In genomic region chr5:157189223-157189622, GRCh38 we compare ENCODE assay signal across 12 cellular contexts. TPM values are rescaled to one million over a fixed set of nuclear protein-coding genes. Genes with fewer than 3 reads are reported as not detected.
DNase-seq lines count a peak whose midpoint lies in the region; ATAC-seq and TF ChIP-seq lines count a peak whose summit lies in the region.
"Had no signal": no experiment of that assay in that cellular context is flagged by ENCODE, and none has a peak within 500 bp of the region (broad histone marks: within the 10 kb centered on the region; RNA-seq: fewer than 3 reads in every experiment).

No MANE protein-coding gene starts in this region.

- DNase-seq in esophagus muscularis mucosa (ENCODE audit: extremely low spot score) (peak; percentile 74), NCI-H187 treated with DMSO at 0.1 percent for 48 hours (lab: John Stamatoyannopoulos, UW) (no peak), left cardiac atrium (no peak), mesenchymal stem cell (no peak)
- DNase-seq in effector CD4-positive, alpha-beta T cell, result no peak
- DNase-seq: dorsolateral prefrontal cortex, heart left ventricle had no signal

- no peak overlapping the region for H3K9ac ChIP-seq in mesenchymal stem cell (ENCODE audit: low read length)

- no peak overlapping the region for H2BK15ac ChIP-seq in mesenchymal stem cell (ENCODE audit: low read depth, poor library complexity, severe bottlenecking)

- H3K36me3 ChIP-seq in esophagus muscularis mucosa (no peaks in the 10 kb centered on the region), mesenchymal stem cell (ENCODE audit: control insufficient read depth in 1 of 2, insufficient read depth in 2 of 2, low read depth in 1 of 2, low read length in 2 of 2) (no peaks in the 10 kb centered on the region)
- H3K36me3 ChIP-seq: heart left ventricle had no signal

- no peak for TF ChIP-seq CTCF in esophagus muscularis mucosa (IDR thresholded peaks at IDR 0.05)

- TF ChIP-seq POLR2A in esophagus muscularis mucosa (IDR thresholded peaks at IDR 0.05; ENCODE audit: low read depth), result no peak

- H3K4ac ChIP-seq in mesenchymal stem cell (ENCODE audit: low read depth in 1 of 2, low read length in 2 of 2), result no peak overlapping the region

- H3K4me2 ChIP-seq in mesenchymal stem cell (ENCODE audit: low read length, poor library complexity, severe bottlenecking), result no peak overlapping the region

- H3K27me3 ChIP-seq in esophagus muscularis mucosa (peaks cover 0 to 17% (median 0%) of the 10 kb centered on the region in 4 donors), mesenchymal stem cell (ENCODE audit: control insufficient read depth in 1 of 2, insufficient read depth in 1 of 2, low read length in 2 of 2) (peaks cover 5 to 6% of the 10 kb centered on the region in 2 experiments)

- no peaks in the 10 kb centered on the region for H3K79me1 ChIP-seq in mesenchymal stem cell (replicated peaks; ENCODE audit: low read length, poor library complexity, severe bottlenecking)

- no peak for TF ChIP-seq EP300 in esophagus muscularis mucosa (IDR thresholded peaks at IDR 0.05)

- no peak overlapping the region for H3K14ac ChIP-seq in mesenchymal stem cell (ENCODE audit: low read length in 2 of 2)

- no peak overlapping the region for H3K23ac ChIP-seq in mesenchymal stem cell (ENCODE audit: low read length in 2 of 2)

- no peak overlapping the region for H3K18ac ChIP-seq in mesenchymal stem cell (ENCODE audit: low read depth in 1 of 2, low read length in 2 of 2)

- no peak overlapping the region for H3K4me3 ChIP-seq in esophagus muscularis mucosa
- H3K4me3 ChIP-seq in mesenchymal stem cell (ENCODE audit: insufficient read depth in 1 of 2, low read depth in 1 of 2, low read length in 2 of 2), result no peak overlapping the region
- H3K4me3 ChIP-seq: dorsolateral prefrontal cortex had no signal

- ATAC-seq in GM18517 (IDR thresholded peaks at IDR 0.05; ENCODE audit: unreplicated experiment) (peak; percentile 87), GM21526 (IDR thresholded peaks at IDR 0.05; ENCODE audit: low FRiP score, unreplicated experiment) (peak; percentile 74), HG03520 (IDR thresholded peaks at IDR 0.05; ENCODE audit: unreplicated experiment) (peak; percentile 77), left cardiac atrium (no peak)
- ATAC-seq: heart left ventricle; stimulated activated memory B cell treated with anti-CD40 and anti-IgM and Interleukin-4, amounts not matched to agents 10 μg/mL and 1 μg/mL and 100 μg/mL, for 72 hours had no signal

- 89% methylated on average over 7 of the region's 7 CpGs for WGBS in esophagus muscularis mucosa
- 78% methylated on average over 3 of the region's 7 CpGs for WGBS in mesenchymal stem cell

- no peak overlapping the region for H2BK12ac ChIP-seq in mesenchymal stem cell (ENCODE audit: low read length in 2 of 2)

- H3K9me3 ChIP-seq in esophagus muscularis mucosa, result peaks cover 0 to 7% (median 1%) of the 10 kb centered on the region in 4 donors
- H3K9me3 ChIP-seq in mesenchymal stem cell (ENCODE audit: control insufficient read depth, low read length), result no peaks in the 10 kb centered on the region

- H4K91ac ChIP-seq in mesenchymal stem cell (ENCODE audit: low read length), result no peak overlapping the region

- no peak overlapping the region for H4K8ac ChIP-seq in mesenchymal stem cell (ENCODE audit: low read length)

- H3K4me1 ChIP-seq in esophagus muscularis mucosa (no peaks in the 10 kb centered on the region), mesenchymal stem cell (ENCODE audit: control insufficient read depth, insufficient read depth, low read depth, low read length) (no peaks in the 10 kb centered on the region)
- H3K4me1 ChIP-seq: heart left ventricle had no signal

- H2AFZ ChIP-seq in mesenchymal stem cell (ENCODE audit: low read depth, low read length), result no peak overlapping the region

- no peak overlapping the region for H2BK5ac ChIP-seq in mesenchymal stem cell (ENCODE audit: low read depth, low read length, poor library complexity, severe bottlenecking)

- H2AK5ac ChIP-seq in mesenchymal stem cell (ENCODE audit: low read length, severe bottlenecking), result no peak overlapping the region

- H3K27ac ChIP-seq in esophagus muscularis mucosa (replicated peaks in 1 of 4) (no peak overlapping the region), mesenchymal stem cell (ENCODE audit: low read length, poor library complexity, severe bottlenecking) (no peak overlapping the region)
- H3K27ac ChIP-seq: dorsolateral prefrontal cortex, heart left ventricle had no signal

- no peak overlapping the region for H2BK120ac ChIP-seq in mesenchymal stem cell (ENCODE audit: low read depth, low read length)

- intact Hi-C loops in esophagus muscularis mucosa (cut with DNase I) (no loop called here), left cardiac atrium (cut with DNase I) (no loop called here)

RNA-seq across cellular contexts. Expression of gene ITK, which starts 8.6 kb away (rescaled TPM):
- total RNA-seq in esophagus muscularis mucosa, result 1 to 10 TPM in 3 of 4 donors, under 1 TPM in 1; 0.80 to 6.3 (median 1.6) TPM
- 1 to 10 TPM; 1.6 to 2.2 TPM for total RNA-seq in left cardiac atrium
- polyA plus RNA-seq in mesenchymal stem cell (2013, experiment 1 of 2), result not detected
- not detected for polyA plus RNA-seq in mesenchymal stem cell (2013, experiment 2 of 2)

RNA-seq across cellular contexts. Expression of gene GARIN3, which starts 23.2 kb away (rescaled TPM):
- not detected for total RNA-seq in esophagus muscularis mucosa
- not detected for total RNA-seq in left cardiac atrium
- not detected for polyA plus RNA-seq in mesenchymal stem cell (2013, experiment 1 of 2)
- not detected for polyA plus RNA-seq in mesenchymal stem cell (2013, experiment 2 of 2)
- total RNA-seq: dorsolateral prefrontal cortex, heart left ventricle, mucosa of gallbladder had no signal
- polyA plus RNA-seq: heart left ventricle had no signal

RNA-seq across cellular contexts. Expression of gene MED7, which starts 46.6 kb away (rescaled TPM):
- total RNA-seq in esophagus muscularis mucosa (10 to 100 TPM in 3 of 4 donors, 1 to 10 TPM in 1; 8.4 to 12.5 (median 10.4) TPM), left cardiac atrium (1 to 10 TPM; 9.4 to 9.6 TPM)
- polyA plus RNA-seq in mesenchymal stem cell (2013, experiment 1 of 2), result 11.1 TPM
- polyA plus RNA-seq in mesenchymal stem cell (2013, experiment 2 of 2), result 11.6 TPM

Comparison
In these comparisons a context has a peak if more than half of its experiments do, and no peak if none do; other contexts are left out.
1. ATAC-seq: peak in GM18517 (single experiment), GM21526 (single experiment) and HG03520 (single experiment); none in left cardiac atrium (0 of 2).